In genomic region chr18:3605562-3606443, GRCh38 we compare ENCODE assay signal across 8 cellular contexts.
DNase-seq lines count a peak whose midpoint lies in the region; ATAC-seq, FAIRE-seq and TF ChIP-seq lines count a peak whose summit lies in the region.

No MANE protein-coding gene starts in this region.

- H3K4me3 ChIP-seq in brain microvascular endothelial cell (ENCODE audit: low read depth, low read length) (peak overlapping the region; percentile 52), right lobe of liver (peak overlapping the region; percentile 8 to 31 (median 28))

- in situ Hi-C loops in brain microvascular endothelial cell (cut with HindIII; ENCODE audit: low pct_ligation_motif_present, low sequenced_read_pairs), result no loop called here
- in situ Hi-C loops in GM13977 (cut with MboI; ENCODE audit: low pct_unique_long_range_greater_than_20kb, low sequenced_read_pairs, unreplicated experiment), result no loop called here

- H3K4me1 ChIP-seq in right lobe of liver, result peaks cover 0 to 30% (median 12%) of the 10 kb centered on the region in 4 donors

- H3K27me3 ChIP-seq in brain microvascular endothelial cell (replicated peaks) (no peaks in the 10 kb centered on the region), right lobe of liver (no peaks in the 10 kb centered on the region)

- 21% methylated on average over 14 of the region's 14 CpGs for WGBS in right lobe of liver (ENCODE audit: insufficient coverage, low coverage, low lambda C conversion rate, missing lambda C conversion rate)

- no peak for FAIRE-seq in urothelium cell line (lab: Jason Lieb, UNC)

- H3K27ac ChIP-seq in brain microvascular endothelial cell, result peak overlapping the region; percentile 97
- peak overlapping the region; percentile 63 to 91 (median 85) for H3K27ac ChIP-seq in right lobe of liver

- TF ChIP-seq POLR2A in right lobe of liver (IDR thresholded peaks at IDR 0.05), result no peak

- H3K9me3 ChIP-seq in right lobe of liver, result no peaks in the 10 kb centered on the region

- intact Hi-C loops in right lobe of liver (cut with DNase I), result no loop called here

- DNase-seq in DMS79 treated with DMSO at 0.1 percent for 48 hours (lab: John Stamatoyannopoulos, UW), result peak; percentile 57
- DNase-seq in NAMALWA (ENCODE audit: low spot score), result peak; percentile 35
- DNase-seq in brain microvascular endothelial cell, result peak; percentile 39
- DNase-seq in right lobe of liver, result no peak
- DNase-seq in urothelium cell line (ENCODE audit: low spot score), result peak; percentile 69
- no peak for DNase-seq in GM13977 (ENCODE audit: low spot score)

- H3K36me3 ChIP-seq in brain microvascular endothelial cell (replicated peaks), result no peaks in the 10 kb centered on the region
- no peaks in the 10 kb centered on the region for H3K36me3 ChIP-seq in right lobe of liver

- ATAC-seq in right lobe of liver, result peak; percentile 15 to 47 (median 34)
- no peak for ATAC-seq in GM21717 (IDR thresholded peaks at IDR 0.05; ENCODE audit: unreplicated experiment)
- no peak for ATAC-seq in HG03439 (IDR thresholded peaks at IDR 0.05; ENCODE audit: unreplicated experiment)

- no peak for TF ChIP-seq CTCF in brain microvascular endothelial cell (IDR thresholded peaks at IDR 0.05; ENCODE audit: low read depth, low read length, missing control alignments)
- TF ChIP-seq CTCF in right lobe of liver (IDR thresholded peaks at IDR 0.05), result no peak
- no peak for TF ChIP-seq CTCF in GM13977 (IDR thresholded peaks at IDR 0.05; ENCODE audit: extremely low read depth, insufficient read depth, missing control alignments)

Comparison
In these comparisons a context has a peak if more than half of its experiments do, and no peak if none do; other contexts are left out.
1. DNase-seq: peak in DMS79 treated with DMSO at 0.1 percent for 48 hours (single experiment), NAMALWA (single experiment), brain microvascular endothelial cell (single experiment) and urothelium cell line (single experiment); none in right lobe of liver (0 of 3) and GM13977 (single experiment).
2. ATAC-seq: peak in right lobe of liver (4 of 4); none in GM21717 (single experiment) and HG03439 (single experiment).